8 cellular contexts compared by ENCODE assay signal in genomic region chr19:36605101-36605838, GRCh38. TPM values are rescaled to one million over a fixed set of nuclear protein-coding genes. Genes with fewer than 3 reads are reported as not detected.
DNase-seq lines count a peak whose midpoint lies in the region; ATAC-seq and TF ChIP-seq lines count a peak whose summit lies in the region.

Gene ZNF382, plus strand, starts transcription at chr19:36605313. Its CDS starts 4,602 bp downstream, at chr19:36609915.

- no peaks in the 10 kb centered on the region for H4K20me1 ChIP-seq in PC-9 (ENCODE audit: insufficient read depth)

- no peaks in the 10 kb centered on the region for H3K79me2 ChIP-seq in PC-9 (ENCODE audit: low read depth)

- no peaks in the 10 kb centered on the region for H3K9me2 ChIP-seq in PC-9 (ENCODE audit: insufficient read depth)

- no peak within 1 kb of the TSS for H2AFZ ChIP-seq in PC-9

- TF ChIP-seq CTCF in NB4 (IDR thresholded peaks at IDR 0.05; ENCODE audit: low read depth, low read length) (no peak), choroid plexus epithelial cell (conservative IDR thresholded peaks at IDR 0.05; ENCODE audit: low read depth, low read length) (no peak), PC-9 (conservative IDR thresholded peaks at IDR 0.05) (no peak)

- H3K4me1 ChIP-seq in PC-9 (replicated peaks; ENCODE audit: insufficient read depth): no peaks in the 10 kb centered on the region

- H3K27ac ChIP-seq in PC-9: no peak within 1 kb of the TSS

- BruUV-seq in PC-9 (replicated peaks; lab: Mats Ljungman, UMichigan): no TSS peak

- H3K4me3 ChIP-seq in NB4 (ENCODE audit: low read depth, low read length) (peak within 1 kb of the TSS; percentile 82), choroid plexus epithelial cell (ENCODE audit: low read depth, low read length) (peak within 1 kb of the TSS; percentile 86), PC-9 (no peak within 1 kb of the TSS)

- ATAC-seq in GM21717 (IDR thresholded peaks at IDR 0.05; ENCODE audit: unreplicated experiment): peak; percentile 62
- peak; percentile 67 for ATAC-seq in left colon

- POLR2A ChIA-PET in PC-9 (lab: Charles Lee; ENCODE audit: unreplicated experiment): no interaction called here

- intact Hi-C loops in left colon (cut with DNase I, micrococcal nuclease) (no loop called here), PC-9 (cut with micrococcal nuclease; ENCODE audit: unreplicated experiment) (no loop called here)

- no peaks in the 10 kb centered on the region for H3F3A ChIP-seq in PC-9 (ENCODE audit: insufficient read depth, low read depth)

- DNase-seq in DMS114 treated with DMSO at 0.1 percent for 48 hours (lab: John Stamatoyannopoulos, UW; ENCODE audit: unreplicated experiment): peak; percentile 45
- DNase-seq in NB4 (ENCODE audit: low read depth): peak; percentile 76
- peak; percentile 84 for DNase-seq in activated CD4-positive, alpha-beta T cell treated with anti-CD3 and anti-CD28 coated beads for 24 hours (ENCODE audit: low read depth in 2 of 2)
- DNase-seq in choroid plexus epithelial cell (ENCODE audit: low read depth): peak; percentile 71
- peak; percentile 50 to 68 for DNase-seq in left colon
- DNase-seq in stimulated activated CD4-positive, alpha-beta T cell treated with anti-CD3 and anti-CD28 coated beads, Interleukin-1b, Interleukin-23, amount 100 ng/mL, for 24 hours (ENCODE audit: low read depth in 4 of 4, low spot score in 1 of 4): peak; percentile 83 to 88 (median 84)
- DNase-seq in PC-9: no peak

- no peak within 1 kb of the TSS for H3K4me2 ChIP-seq in PC-9

- peaks cover 5% of the 10 kb centered on the region for H3K9me3 ChIP-seq in PC-9 (ENCODE audit: insufficient read depth, low read depth)

- CTCF ChIA-PET in PC-9 (lab: Charles Lee): no interaction called here

- TF ChIP-seq POLR2A in NB4 (IDR thresholded peaks at IDR 0.05; ENCODE audit: extremely low read depth, insufficient read length): peak; percentile 41

- no peaks in the 10 kb centered on the region for H3K27me3 ChIP-seq in PC-9 (ENCODE audit: insufficient read depth, low read depth)

- no peaks in the 10 kb centered on the region for H3K36me3 ChIP-seq in PC-9 (ENCODE audit: low read depth)

RNA-seq across cellular contexts. Expression of gene ZNF382, which starts in this region (rescaled TPM):
- 1 to 10 TPM in 1 of 2 donors, under 1 TPM in 1; 0.49 to 1.5 TPM for total RNA-seq in left colon
- total RNA-seq in PC-9 (2021): 0.55 TPM in 1 of 2 replicates, not detected in the other

Comparison
In these comparisons a context has a peak if more than half of its experiments do, and no peak if none do; other contexts are left out.
1. DNase-seq: peak in DMS114 treated with DMSO at 0.1 percent for 48 hours (single experiment), NB4 (single experiment), activated CD4-positive, alpha-beta T cell treated with anti-CD3 and anti-CD28 coated beads for 24 hours (2 of 2), choroid plexus epithelial cell (single experiment), left colon (2 of 2) and stimulated activated CD4-positive, alpha-beta T cell treated with anti-CD3 and anti-CD28 coated beads, Interleukin-1b, Interleukin-23, amount 100 ng/mL, for 24 hours (4 of 4); none in PC-9 (0 of 2).